Comparison of ENCODE assay signal across 1 cellular context in the genomic region with DNA sequence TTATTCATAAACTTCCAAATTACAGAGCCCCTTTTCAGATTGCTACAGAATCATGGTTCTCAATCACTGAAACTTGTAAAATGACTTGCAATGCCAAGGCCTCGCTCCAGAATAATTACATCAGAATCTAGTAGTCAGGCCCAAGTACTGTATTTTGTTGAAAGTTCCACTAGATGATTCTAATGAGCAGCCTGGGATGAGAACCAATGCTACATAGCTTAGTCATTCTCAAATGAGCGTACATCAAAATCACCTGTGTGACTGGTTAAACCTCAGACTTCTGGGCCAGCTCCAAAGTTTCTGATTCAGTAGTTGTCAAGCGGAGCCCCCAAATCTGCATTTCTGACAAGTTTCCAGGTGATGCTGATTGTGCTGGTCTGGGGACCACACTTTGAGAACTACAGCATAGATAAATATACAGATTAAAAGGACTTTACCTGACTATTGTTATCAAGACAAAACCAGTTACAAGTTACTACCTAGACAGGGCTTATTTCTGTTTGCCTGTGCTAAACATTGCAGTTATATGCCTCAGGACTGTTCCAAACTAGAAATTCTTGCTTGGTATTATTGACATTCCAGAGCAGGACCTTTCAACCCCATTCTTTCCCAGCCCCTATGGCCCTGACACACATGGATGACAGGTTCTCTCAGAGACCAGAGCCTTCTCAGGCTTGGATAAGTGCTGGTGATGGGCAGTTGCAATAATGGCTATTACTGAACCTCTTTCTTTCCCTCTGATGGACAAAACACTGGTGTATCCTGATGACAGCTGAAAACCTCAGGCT.
TF ChIP-seq lines count a peak whose summit lies in the region.

No MANE protein-coding gene starts in this region.

TF ChIP-seq in HepG2, 621 proteins besides CTCF, POLR2A, EP300 and RAD21 (continued from another document and continues in another):
- TF ChIP-seq, protein P1, sequence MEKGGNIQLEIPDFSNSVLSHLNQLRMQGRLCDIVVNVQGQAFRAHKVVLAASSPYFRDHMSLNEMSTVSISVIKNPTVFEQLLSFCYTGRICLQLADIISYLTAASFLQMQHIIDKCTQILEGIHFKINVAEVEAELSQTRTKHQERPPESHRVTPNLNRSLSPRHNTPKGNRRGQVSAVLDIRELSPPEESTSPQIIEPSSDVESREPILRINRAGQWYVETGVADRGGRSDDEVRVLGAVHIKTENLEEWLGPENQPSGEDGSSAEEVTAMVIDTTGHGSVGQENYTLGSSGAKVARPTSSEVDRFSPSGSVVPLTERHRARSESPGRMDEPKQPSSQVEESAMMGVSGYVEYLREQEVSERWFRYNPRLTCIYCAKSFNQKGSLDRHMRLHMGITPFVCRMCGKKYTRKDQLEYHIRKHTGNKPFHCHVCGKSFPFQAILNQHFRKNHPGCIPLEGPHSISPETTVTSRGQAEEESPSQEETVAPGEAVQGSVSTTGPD (CRISPR knock-in tag; IDR thresholded peaks at IDR 0.05) = no peak
- TF ChIP-seq RBM39 (IDR thresholded peaks at IDR 0.05; ENCODE audit: low read depth, low read length, poor library complexity, severe bottlenecking) (no peak), LCORL (IDR thresholded peaks at IDR 0.05) (no peak), LCORL (CRISPR knock-in tag; IDR thresholded peaks at IDR 0.05) (peak; percentile 97), ZNF607 (CRISPR knock-in tag; IDR thresholded peaks at IDR 0.05; ENCODE audit: borderline replicate concordance) (no peak), SIN3A (IDR thresholded peaks at IDR 0.05; ENCODE audit: borderline replicate concordance, low read depth, low read length) (no peak), ZSCAN29 (CRISPR knock-in tag; conservative IDR thresholded peaks at IDR 0.05) (0 out of 2 replicates have a peak, but pooled peaks have one; percentile 51), DPF2 (CRISPR knock-in tag; IDR thresholded peaks at IDR 0.05; ENCODE audit: borderline replicate concordance, low read depth) (peak; percentile 54; the same call in 1 of the 2 replicates), CCAR2 (optimal IDR thresholded peaks at IDR 0.05; ENCODE audit: low read depth, low read length) (no peak), FOXA1 (IDR thresholded peaks at IDR 0.05) (no peak), FOXA1 (CRISPR knock-in tag; IDR thresholded peaks at IDR 0.05) (peak; percentile 81), HDAC6 (IDR thresholded peaks at IDR 0.05; ENCODE audit: low read depth, low read length) (no peak), RORA (CRISPR knock-in tag; IDR thresholded peaks at IDR 0.05) (0 out of 2 replicates have a peak, but pooled peaks have one; percentile 38), SOX6 (IDR thresholded peaks at IDR 0.05) (no peak), SOX6 (CRISPR knock-in tag; IDR thresholded peaks at IDR 0.05) (peak; percentile 98), MEIS1 (CRISPR knock-in tag; IDR thresholded peaks at IDR 0.05; ENCODE audit: borderline replicate concordance) (peak; percentile 68; the same call in 1 of the 2 replicates), ATF1 (CRISPR knock-in tag; IDR thresholded peaks at IDR 0.05) (no peak), NR2F1 (CRISPR knock-in tag; IDR thresholded peaks at IDR 0.05) (peak; percentile 92 to 97), ZNF878 (CRISPR knock-in tag; IDR thresholded peaks at IDR 0.05) (no peak), PHF21A (CRISPR knock-in tag; IDR thresholded peaks at IDR 0.05) (peak; percentile 87; the same call in 1 of the 2 replicates), FOSL2 (CRISPR knock-in tag; IDR thresholded peaks at IDR 0.05) (peak; percentile 71), RXRB (CRISPR knock-in tag; IDR thresholded peaks at IDR 0.05; ENCODE audit: borderline replicate concordance) (peak; percentile 80; the same call in 1 of the 2 replicates), RCOR2 (CRISPR knock-in tag; IDR thresholded peaks at IDR 0.05) (peak; percentile 82)
- TF ChIP-seq, protein P2, sequence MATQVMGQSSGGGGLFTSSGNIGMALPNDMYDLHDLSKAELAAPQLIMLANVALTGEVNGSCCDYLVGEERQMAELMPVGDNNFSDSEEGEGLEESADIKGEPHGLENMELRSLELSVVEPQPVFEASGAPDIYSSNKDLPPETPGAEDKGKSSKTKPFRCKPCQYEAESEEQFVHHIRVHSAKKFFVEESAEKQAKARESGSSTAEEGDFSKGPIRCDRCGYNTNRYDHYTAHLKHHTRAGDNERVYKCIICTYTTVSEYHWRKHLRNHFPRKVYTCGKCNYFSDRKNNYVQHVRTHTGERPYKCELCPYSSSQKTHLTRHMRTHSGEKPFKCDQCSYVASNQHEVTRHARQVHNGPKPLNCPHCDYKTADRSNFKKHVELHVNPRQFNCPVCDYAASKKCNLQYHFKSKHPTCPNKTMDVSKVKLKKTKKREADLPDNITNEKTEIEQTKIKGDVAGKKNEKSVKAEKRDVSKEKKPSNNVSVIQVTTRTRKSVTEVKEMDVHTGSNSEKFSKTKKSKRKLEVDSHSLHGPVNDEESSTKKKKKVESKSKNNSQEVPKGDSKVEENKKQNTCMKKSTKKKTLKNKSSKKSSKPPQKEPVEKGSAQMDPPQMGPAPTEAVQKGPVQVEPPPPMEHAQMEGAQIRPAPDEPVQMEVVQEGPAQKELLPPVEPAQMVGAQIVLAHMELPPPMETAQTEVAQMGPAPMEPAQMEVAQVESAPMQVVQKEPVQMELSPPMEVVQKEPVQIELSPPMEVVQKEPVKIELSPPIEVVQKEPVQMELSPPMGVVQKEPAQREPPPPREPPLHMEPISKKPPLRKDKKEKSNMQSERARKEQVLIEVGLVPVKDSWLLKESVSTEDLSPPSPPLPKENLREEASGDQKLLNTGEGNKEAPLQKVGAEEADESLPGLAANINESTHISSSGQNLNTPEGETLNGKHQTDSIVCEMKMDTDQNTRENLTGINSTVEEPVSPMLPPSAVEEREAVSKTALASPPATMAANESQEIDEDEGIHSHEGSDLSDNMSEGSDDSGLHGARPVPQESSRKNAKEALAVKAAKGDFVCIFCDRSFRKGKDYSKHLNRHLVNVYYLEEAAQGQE (IDR thresholded peaks at IDR 0.05; ENCODE audit: borderline replicate concordance in 1 of 2, low read depth in 1 of 2, low read length in 2 of 2) = peak in 1 of 2 experiments; percentile 17; a peak in 1 of 4 replicates
- TF ChIP-seq, protein P3, sequence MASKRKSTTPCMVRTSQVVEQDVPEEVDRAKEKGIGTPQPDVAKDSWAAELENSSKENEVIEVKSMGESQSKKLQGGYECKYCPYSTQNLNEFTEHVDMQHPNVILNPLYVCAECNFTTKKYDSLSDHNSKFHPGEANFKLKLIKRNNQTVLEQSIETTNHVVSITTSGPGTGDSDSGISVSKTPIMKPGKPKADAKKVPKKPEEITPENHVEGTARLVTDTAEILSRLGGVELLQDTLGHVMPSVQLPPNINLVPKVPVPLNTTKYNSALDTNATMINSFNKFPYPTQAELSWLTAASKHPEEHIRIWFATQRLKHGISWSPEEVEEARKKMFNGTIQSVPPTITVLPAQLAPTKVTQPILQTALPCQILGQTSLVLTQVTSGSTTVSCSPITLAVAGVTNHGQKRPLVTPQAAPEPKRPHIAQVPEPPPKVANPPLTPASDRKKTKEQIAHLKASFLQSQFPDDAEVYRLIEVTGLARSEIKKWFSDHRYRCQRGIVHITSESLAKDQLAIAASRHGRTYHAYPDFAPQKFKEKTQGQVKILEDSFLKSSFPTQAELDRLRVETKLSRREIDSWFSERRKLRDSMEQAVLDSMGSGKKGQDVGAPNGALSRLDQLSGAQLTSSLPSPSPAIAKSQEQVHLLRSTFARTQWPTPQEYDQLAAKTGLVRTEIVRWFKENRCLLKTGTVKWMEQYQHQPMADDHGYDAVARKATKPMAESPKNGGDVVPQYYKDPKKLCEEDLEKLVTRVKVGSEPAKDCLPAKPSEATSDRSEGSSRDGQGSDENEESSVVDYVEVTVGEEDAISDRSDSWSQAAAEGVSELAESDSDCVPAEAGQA (IDR thresholded peaks at IDR 0.05; ENCODE audit: low read depth) = no peak
- TF ChIP-seq, protein P3 (CRISPR knock-in tag; IDR thresholded peaks at IDR 0.05; ENCODE audit: borderline replicate concordance) = no peak
- TF ChIP-seq, protein P4, sequence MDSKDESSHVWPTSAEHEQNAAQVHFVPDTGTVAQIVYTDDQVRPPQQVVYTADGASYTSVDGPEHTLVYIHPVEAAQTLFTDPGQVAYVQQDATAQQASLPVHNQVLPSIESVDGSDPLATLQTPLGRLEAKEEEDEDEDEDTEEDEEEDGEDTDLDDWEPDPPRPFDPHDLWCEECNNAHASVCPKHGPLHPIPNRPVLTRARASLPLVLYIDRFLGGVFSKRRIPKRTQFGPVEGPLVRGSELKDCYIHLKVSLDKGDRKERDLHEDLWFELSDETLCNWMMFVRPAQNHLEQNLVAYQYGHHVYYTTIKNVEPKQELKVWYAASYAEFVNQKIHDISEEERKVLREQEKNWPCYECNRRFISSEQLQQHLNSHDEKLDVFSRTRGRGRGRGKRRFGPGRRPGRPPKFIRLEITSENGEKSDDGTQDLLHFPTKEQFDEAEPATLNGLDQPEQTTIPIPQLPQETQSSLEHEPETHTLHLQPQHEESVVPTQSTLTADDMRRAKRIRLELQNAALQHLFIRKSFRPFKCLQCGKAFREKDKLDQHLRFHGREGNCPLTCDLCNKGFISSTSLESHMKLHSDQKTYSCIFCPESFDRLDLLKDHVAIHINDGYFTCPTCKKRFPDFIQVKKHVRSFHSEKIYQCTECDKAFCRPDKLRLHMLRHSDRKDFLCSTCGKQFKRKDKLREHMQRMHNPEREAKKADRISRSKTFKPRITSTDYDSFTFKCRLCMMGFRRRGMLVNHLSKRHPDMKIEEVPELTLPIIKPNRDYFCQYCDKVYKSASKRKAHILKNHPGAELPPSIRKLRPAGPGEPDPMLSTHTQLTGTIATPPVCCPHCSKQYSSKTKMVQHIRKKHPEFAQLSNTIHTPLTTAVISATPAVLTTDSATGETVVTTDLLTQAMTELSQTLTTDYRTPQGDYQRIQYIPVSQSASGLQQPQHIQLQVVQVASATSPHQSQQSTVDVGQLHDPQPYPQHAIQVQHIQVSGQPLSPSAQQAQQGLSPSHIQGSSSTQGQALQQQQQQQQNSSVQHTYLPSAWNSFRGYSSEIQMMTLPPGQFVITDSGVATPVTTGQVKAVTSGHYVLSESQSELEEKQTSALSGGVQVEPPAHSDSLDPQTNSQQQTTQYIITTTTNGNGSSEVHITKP (CRISPR knock-in tag; IDR thresholded peaks at IDR 0.05; ENCODE audit: low read depth) = peak; percentile 93
- TF ChIP-seq, protein P5, sequence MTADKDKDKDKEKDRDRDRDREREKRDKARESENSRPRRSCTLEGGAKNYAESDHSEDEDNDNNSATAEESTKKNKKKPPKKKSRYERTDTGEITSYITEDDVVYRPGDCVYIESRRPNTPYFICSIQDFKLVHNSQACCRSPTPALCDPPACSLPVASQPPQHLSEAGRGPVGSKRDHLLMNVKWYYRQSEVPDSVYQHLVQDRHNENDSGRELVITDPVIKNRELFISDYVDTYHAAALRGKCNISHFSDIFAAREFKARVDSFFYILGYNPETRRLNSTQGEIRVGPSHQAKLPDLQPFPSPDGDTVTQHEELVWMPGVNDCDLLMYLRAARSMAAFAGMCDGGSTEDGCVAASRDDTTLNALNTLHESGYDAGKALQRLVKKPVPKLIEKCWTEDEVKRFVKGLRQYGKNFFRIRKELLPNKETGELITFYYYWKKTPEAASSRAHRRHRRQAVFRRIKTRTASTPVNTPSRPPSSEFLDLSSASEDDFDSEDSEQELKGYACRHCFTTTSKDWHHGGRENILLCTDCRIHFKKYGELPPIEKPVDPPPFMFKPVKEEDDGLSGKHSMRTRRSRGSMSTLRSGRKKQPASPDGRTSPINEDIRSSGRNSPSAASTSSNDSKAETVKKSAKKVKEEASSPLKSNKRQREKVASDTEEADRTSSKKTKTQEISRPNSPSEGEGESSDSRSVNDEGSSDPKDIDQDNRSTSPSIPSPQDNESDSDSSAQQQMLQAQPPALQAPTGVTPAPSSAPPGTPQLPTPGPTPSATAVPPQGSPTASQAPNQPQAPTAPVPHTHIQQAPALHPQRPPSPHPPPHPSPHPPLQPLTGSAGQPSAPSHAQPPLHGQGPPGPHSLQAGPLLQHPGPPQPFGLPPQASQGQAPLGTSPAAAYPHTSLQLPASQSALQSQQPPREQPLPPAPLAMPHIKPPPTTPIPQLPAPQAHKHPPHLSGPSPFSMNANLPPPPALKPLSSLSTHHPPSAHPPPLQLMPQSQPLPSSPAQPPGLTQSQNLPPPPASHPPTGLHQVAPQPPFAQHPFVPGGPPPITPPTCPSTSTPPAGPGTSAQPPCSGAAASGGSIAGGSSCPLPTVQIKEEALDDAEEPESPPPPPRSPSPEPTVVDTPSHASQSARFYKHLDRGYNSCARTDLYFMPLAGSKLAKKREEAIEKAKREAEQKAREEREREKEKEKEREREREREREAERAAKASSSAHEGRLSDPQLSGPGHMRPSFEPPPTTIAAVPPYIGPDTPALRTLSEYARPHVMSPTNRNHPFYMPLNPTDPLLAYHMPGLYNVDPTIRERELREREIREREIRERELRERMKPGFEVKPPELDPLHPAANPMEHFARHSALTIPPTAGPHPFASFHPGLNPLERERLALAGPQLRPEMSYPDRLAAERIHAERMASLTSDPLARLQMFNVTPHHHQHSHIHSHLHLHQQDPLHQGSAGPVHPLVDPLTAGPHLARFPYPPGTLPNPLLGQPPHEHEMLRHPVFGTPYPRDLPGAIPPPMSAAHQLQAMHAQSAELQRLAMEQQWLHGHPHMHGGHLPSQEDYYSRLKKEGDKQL (CRISPR knock-in tag; IDR thresholded peaks at IDR 0.05; ENCODE audit: low read depth) = peak; percentile 62; the same call in 1 of the 2 replicates
